In the genomic region with DNA sequence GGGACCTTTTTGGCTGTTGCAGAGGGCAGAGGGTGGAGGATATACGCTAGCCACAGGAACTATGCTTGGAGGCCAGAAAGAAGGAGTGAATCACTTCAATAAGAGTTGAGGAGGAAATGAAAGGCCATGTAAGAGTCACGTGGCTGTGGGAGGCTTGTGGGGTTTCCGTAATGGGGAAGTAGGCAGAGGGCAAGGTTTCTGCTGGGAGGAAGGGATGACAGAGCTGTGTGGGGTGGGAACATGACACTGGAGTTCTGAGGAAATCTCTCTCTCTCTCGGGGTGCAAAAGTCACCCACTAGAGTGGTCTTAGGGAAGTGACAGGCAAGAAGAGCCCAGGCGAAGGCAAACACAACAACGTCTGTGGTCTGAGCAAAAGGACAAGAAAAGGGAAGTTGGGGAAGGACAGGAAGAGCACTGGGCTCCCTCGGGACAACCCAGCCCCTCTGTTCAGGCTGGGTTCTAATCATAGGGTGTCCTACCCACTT, we compare ENCODE assay signal across 9 cellular contexts. TPM values are rescaled to one million over a fixed set of nuclear protein-coding genes. Genes with fewer than 3 reads are reported as not detected.
DNase-seq lines count a peak whose midpoint lies in the region; ATAC-seq and TF ChIP-seq lines count a peak whose summit lies in the region.
"Had no signal": no experiment of that assay in that cellular context is flagged by ENCODE, and none has a peak within 500 bp of the region (broad histone marks: within the 10 kb centered on the region; RNA-seq: fewer than 3 reads in every experiment).

No MANE protein-coding gene starts in this region.

- no peak overlapping the region for H3K4me2 ChIP-seq in SK-N-SH
- H3K4me2 ChIP-seq in Loucy (ENCODE audit: low read depth, low read length, poor library complexity, severe bottlenecking) = peak overlapping the region; percentile 77
- H3K4me2 ChIP-seq in mammary epithelial cell (ENCODE audit: insufficient read depth, low read depth, low read length) = no peak overlapping the region

- H3K9me2 ChIP-seq in SK-N-SH (no peaks in the 10 kb centered on the region), Loucy (replicated peaks; ENCODE audit: low read depth, low read length) (no peaks in the 10 kb centered on the region)

- no peak overlapping the region for H3K27ac ChIP-seq in SK-N-SH (ENCODE audit: low read depth in 2 of 2, low read length in 1 of 2)
- H3K27ac ChIP-seq in mammary epithelial cell (ENCODE audit: insufficient read depth, low read depth, low read length) = no peak overlapping the region
- H3K27ac ChIP-seq: suprapubic skin had no signal

- no peaks in the 10 kb centered on the region for H3K4me1 ChIP-seq in SK-N-SH (ENCODE audit: control insufficient read depth in 1 of 2, insufficient read depth in 2 of 2, low read depth in 1 of 2, low read length in 1 of 2)
- peaks cover 71% of the 10 kb centered on the region for H3K4me1 ChIP-seq in Loucy (ENCODE audit: insufficient read depth, low read length, poor library complexity, severe bottlenecking)
- H3K4me1 ChIP-seq in mammary epithelial cell (ENCODE audit: insufficient read depth, low read length) = no peaks in the 10 kb centered on the region
- H3K4me1 ChIP-seq: suprapubic skin had no signal

- POLR2A ChIA-PET in SK-N-SH (lab: Yijun Ruan, JAX) = no interaction called here

- no peaks in the 10 kb centered on the region for H3K27me3 ChIP-seq in SK-N-SH (ENCODE audit: insufficient read depth)
- no peaks in the 10 kb centered on the region for H3K27me3 ChIP-seq in Loucy (ENCODE audit: insufficient read depth, low read length, poor library complexity, severe bottlenecking)
- no peaks in the 10 kb centered on the region for H3K27me3 ChIP-seq in mammary epithelial cell (ENCODE audit: insufficient read depth, low read length)
- H3K27me3 ChIP-seq: suprapubic skin had no signal

- no peaks in the 10 kb centered on the region for H3K9me3 ChIP-seq in SK-N-SH
- 0 out of 2 replicates have a peak, but pooled peaks cover 2% of the 10 kb centered on the region for H3K9me3 ChIP-seq in Loucy (ENCODE audit: insufficient read depth, low read depth, low read length)
- H3K9me3 ChIP-seq in mammary epithelial cell (replicated peaks; ENCODE audit: insufficient read depth, low read length) = no peaks in the 10 kb centered on the region
- H3K9me3 ChIP-seq: suprapubic skin had no signal

- no TSS peak for BruUV-seq in mammary epithelial cell (replicated peaks; lab: Mats Ljungman, UMichigan)

- TF ChIP-seq EP300 in SK-N-SH (IDR thresholded peaks at IDR 0.05; ENCODE audit: borderline replicate concordance in 1 of 2, low read depth in 1 of 2, low read length in 1 of 2) = no peak

- CTCF ChIA-PET in SK-N-SH (lab: Yijun Ruan, JAX) = no interaction called here
- CTCF ChIA-PET in mammary epithelial cell (lab: Charles Lee; ENCODE audit: low non-redundant PET) = no interaction called here

- in situ Hi-C loops in mammary epithelial cell (cut with MboI; ENCODE audit: low sequenced_read_pairs in 2 of 2) = no loop called here

- DNase-seq in SK-N-SH (no peak), mammary epithelial cell (peak; percentile 5), sciatic nerve (ENCODE audit: low spot score) (peak; percentile 62), RKO (ENCODE audit: low spot score) (no peak), SHP77 treated with DMSO at 0.1 percent for 48 hours (lab: John Stamatoyannopoulos, UW) (no peak)

- H2AFZ ChIP-seq in SK-N-SH (ENCODE audit: low read depth) (peak overlapping the region; percentile 63; the same call in 1 of the 2 replicates), Loucy (ENCODE audit: low read length) (peak overlapping the region; percentile 38), mammary epithelial cell (ENCODE audit: low read depth, low read length) (no peak overlapping the region)

- WGBS in SK-N-SH (ENCODE audit: low lambda C conversion rate) = 0% methylated on average over 7 of the region's 7 CpGs
- 32% methylated on average over 5 of the region's 7 CpGs for WGBS in mammary epithelial cell (ENCODE audit: low coverage, missing lambda C conversion rate)

- H3K79me2 ChIP-seq in SK-N-SH (ENCODE audit: insufficient read depth) (no peaks in the 10 kb centered on the region), Loucy (ENCODE audit: insufficient read depth, low read length) (no peaks in the 10 kb centered on the region), mammary epithelial cell (ENCODE audit: insufficient read depth, low read length) (no peaks in the 10 kb centered on the region)

- TF ChIP-seq CTCF in SK-N-SH (IDR thresholded peaks at IDR 0.05) (no peak), Loucy (conservative IDR thresholded peaks at IDR 0.05; ENCODE audit: low read length) (no peak), mammary epithelial cell (conservative IDR thresholded peaks at IDR 0.05 in 1 of 2, IDR thresholded peaks at IDR 0.05 in 1 of 2; ENCODE audit: extremely low read depth in 1 of 2, insufficient read depth in 1 of 2, low read depth in 1 of 2, low read length in 2 of 2) (no peak)

- H3K9ac ChIP-seq in SK-N-SH (no peak overlapping the region), Loucy (ENCODE audit: low read depth, low read length, poor library complexity, severe bottlenecking) (peak overlapping the region; percentile 62), mammary epithelial cell (ENCODE audit: insufficient read depth, low read length) (no peak overlapping the region)

- H3F3A ChIP-seq in SK-N-SH (replicated peaks; ENCODE audit: insufficient read depth) (no peaks in the 10 kb centered on the region), Loucy (ENCODE audit: low read depth) (no peaks in the 10 kb centered on the region)

- H4K20me1 ChIP-seq in SK-N-SH (ENCODE audit: insufficient read depth) (no peaks in the 10 kb centered on the region), Loucy (ENCODE audit: insufficient read depth, low read length, poor library complexity, severe bottlenecking) (no peaks in the 10 kb centered on the region), mammary epithelial cell (ENCODE audit: insufficient read depth, low read length) (no peaks in the 10 kb centered on the region)

- dilution Hi-C loops in mammary epithelial cell (cut with HindIII; ENCODE audit: low sequenced_read_pairs) = no loop called here

- H3K36me3 ChIP-seq in SK-N-SH (replicated peaks in 1 of 2; ENCODE audit: control insufficient read depth in 1 of 2, insufficient read depth in 2 of 2, low read length in 1 of 2) (no peaks in the 10 kb centered on the region), Loucy (ENCODE audit: insufficient read depth, low read length) (no peaks in the 10 kb centered on the region), mammary epithelial cell (ENCODE audit: insufficient read depth, low read length) (no peaks in the 10 kb centered on the region)
- H3K36me3 ChIP-seq: suprapubic skin had no signal

- intact Hi-C loops in mammary epithelial cell (cut with micrococcal nuclease) = no loop called here
- intact Hi-C loops in sciatic nerve (cut with DNase I) = no loop called here

- no peak overlapping the region for H3K4me3 ChIP-seq in SK-N-SH (ENCODE audit: low read depth in 2 of 2, low read length in 1 of 2)
- H3K4me3 ChIP-seq in Loucy (ENCODE audit: low read length, poor library complexity, severe bottlenecking) = peak overlapping the region; percentile 56
- H3K4me3 ChIP-seq in mammary epithelial cell (replicated peaks in 1 of 3; ENCODE audit: insufficient read depth in 1 of 3, low read depth in 2 of 3, low read length in 3 of 3) = no peak overlapping the region
- H3K4me3 ChIP-seq: suprapubic skin had no signal

- TF ChIP-seq RAD21 in SK-N-SH (IDR thresholded peaks at IDR 0.05; ENCODE audit: low read length) = no peak

- no peak for ATAC-seq in SK-N-SH treated with all-trans-retinoic acid at 6 μM for 48 hours
- peak; percentile 72 for ATAC-seq in GM21825 (IDR thresholded peaks at IDR 0.05; ENCODE audit: unreplicated experiment)
- peak; percentile 90 for ATAC-seq in sciatic nerve

TF ChIP-seq in SK-N-SH treated with all-trans-retinoic acid at 6 μM for 48 hours, 23 proteins besides CTCF, POLR2A, EP300 and RAD21 (continues in another document):
- TF ChIP-seq PATZ1 (CRISPR knock-in tag; IDR thresholded peaks at IDR 0.05; ENCODE audit: borderline replicate concordance) = no peak
- no peak for TF ChIP-seq SNAI2 (CRISPR knock-in tag; IDR thresholded peaks at IDR 0.05)
- TF ChIP-seq TOX (CRISPR knock-in tag; IDR thresholded peaks at IDR 0.05; ENCODE audit: borderline replicate concordance) = no peak

RNA-seq across cellular contexts. Expression of gene CD1C, which starts 3.9 kb away (rescaled TPM):
- not detected in 2 replicates for polyA plus RNA-seq in SK-N-SH (2012; rRNA removed)
- polyA plus RNA-seq in SK-N-SH (2012; cell fraction: cytosol; rRNA removed) = not detected in 2 replicates
- polyA plus RNA-seq in SK-N-SH (2012; cell fraction: nucleus; rRNA removed) = 0.08 TPM in 1 of 2 replicates, not detected in the other
- total RNA-seq in mammary epithelial cell = not detected
- not detected for polyA plus RNA-seq in mammary epithelial cell
- not detected for polyA minus RNA-seq in mammary epithelial cell
- total RNA-seq in sciatic nerve = 1.1 TPM

RNA-seq across cellular contexts. Expression of gene CD1A, which starts 31.6 kb away (rescaled TPM):
- polyA plus RNA-seq in SK-N-SH (2012; rRNA removed) (not detected in 2 replicates), mammary epithelial cell (not detected)
- polyA plus RNA-seq in SK-N-SH (2012; cell fraction: cytosol; rRNA removed) = not detected in 2 replicates
- not detected in 2 replicates for polyA plus RNA-seq in SK-N-SH (2012; cell fraction: nucleus; rRNA removed)
- total RNA-seq in mammary epithelial cell (not detected), sciatic nerve (not detected)
- not detected for polyA minus RNA-seq in mammary epithelial cell

RNA-seq across cellular contexts. Expression of gene CD1B, which starts 45.5 kb away (rescaled TPM):
- polyA plus RNA-seq in SK-N-SH (2012; rRNA removed) = not detected in 2 replicates
- not detected in 2 replicates for polyA plus RNA-seq in SK-N-SH (2012; cell fraction: cytosol; rRNA removed)
- not detected in 2 replicates for polyA plus RNA-seq in SK-N-SH (2012; cell fraction: nucleus; rRNA removed)
- not detected for total RNA-seq in mammary epithelial cell
- not detected for polyA plus RNA-seq in mammary epithelial cell
- not detected for polyA minus RNA-seq in mammary epithelial cell
- not detected for total RNA-seq in sciatic nerve
- total RNA-seq: suprapubic skin had no signal

Comparison
In these comparisons a context has a peak if more than half of its experiments do, and no peak if none do; other contexts are left out.
1. DNase-seq: peak in mammary epithelial cell (single experiment) and sciatic nerve (single experiment); none in SK-N-SH (single experiment), RKO (single experiment) and SHP77 treated with DMSO at 0.1 percent for 48 hours (single experiment).